Comparison of ENCODE assay signal across 1 cellular context in the genomic region with DNA sequence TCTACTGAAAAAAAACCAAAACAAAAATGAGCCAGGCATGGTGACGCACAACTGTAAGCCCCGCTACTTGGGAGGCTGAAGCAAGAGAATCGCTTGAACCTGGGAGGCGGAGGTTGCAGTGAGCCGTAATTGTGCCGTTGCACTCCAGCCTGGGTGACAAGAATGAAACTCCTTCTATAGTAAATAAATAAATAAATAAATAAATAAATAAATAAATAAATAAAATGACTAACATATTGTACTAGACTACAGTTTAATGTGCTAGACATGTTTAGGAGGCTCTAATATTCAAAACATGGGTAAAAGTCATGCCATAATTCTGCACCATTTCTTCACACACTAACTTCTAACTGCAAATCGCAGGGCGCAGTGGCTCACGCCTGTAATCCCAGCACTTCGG.
TF ChIP-seq lines count a peak whose summit lies in the region.

No MANE protein-coding gene starts in this region.

TF ChIP-seq in HEK293, 187 proteins besides CTCF, POLR2A, EP300 and RAD21 (continued from another document and continues in another):
- TF ChIP-seq, protein P1, sequence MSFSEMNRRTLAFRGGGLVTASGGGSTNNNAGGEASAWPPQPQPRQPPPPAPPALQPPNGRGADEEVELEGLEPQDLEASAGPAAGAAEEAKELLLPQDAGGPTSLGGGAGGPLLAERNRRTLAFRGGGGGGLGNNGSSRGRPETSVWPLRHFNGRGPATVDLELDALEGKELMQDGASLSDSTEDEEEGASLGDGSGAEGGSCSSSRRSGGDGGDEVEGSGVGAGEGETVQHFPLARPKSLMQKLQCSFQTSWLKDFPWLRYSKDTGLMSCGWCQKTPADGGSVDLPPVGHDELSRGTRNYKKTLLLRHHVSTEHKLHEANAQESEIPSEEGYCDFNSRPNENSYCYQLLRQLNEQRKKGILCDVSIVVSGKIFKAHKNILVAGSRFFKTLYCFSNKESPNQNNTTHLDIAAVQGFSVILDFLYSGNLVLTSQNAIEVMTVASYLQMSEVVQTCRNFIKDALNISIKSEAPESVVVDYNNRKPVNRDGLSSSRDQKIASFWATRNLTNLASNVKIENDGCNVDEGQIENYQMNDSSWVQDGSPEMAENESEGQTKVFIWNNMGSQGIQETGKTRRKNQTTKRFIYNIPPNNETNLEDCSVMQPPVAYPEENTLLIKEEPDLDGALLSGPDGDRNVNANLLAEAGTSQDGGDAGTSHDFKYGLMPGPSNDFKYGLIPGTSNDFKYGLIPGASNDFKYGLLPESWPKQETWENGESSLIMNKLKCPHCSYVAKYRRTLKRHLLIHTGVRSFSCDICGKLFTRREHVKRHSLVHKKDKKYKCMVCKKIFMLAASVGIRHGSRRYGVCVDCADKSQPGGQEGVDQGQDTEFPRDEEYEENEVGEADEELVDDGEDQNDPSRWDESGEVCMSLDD (tag by site-specific recombination; IDR thresholded peaks at IDR 0.05), result no peak
- TF ChIP-seq, protein P2, sequence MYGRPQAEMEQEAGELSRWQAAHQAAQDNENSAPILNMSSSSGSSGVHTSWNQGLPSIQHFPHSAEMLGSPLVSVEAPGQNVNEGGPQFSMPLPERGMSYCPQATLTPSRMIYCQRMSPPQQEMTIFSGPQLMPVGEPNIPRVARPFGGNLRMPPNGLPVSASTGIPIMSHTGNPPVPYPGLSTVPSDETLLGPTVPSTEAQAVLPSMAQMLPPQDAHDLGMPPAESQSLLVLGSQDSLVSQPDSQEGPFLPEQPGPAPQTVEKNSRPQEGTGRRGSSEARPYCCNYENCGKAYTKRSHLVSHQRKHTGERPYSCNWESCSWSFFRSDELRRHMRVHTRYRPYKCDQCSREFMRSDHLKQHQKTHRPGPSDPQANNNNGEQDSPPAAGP (tag by site-specific recombination; IDR thresholded peaks at IDR 0.05), result no peak
- TF ChIP-seq ZNF214 (tag by site-specific recombination; IDR thresholded peaks at IDR 0.05; ENCODE audit: borderline replicate concordance) (no peak; the same call in 1 of the 2 replicates), OSR2 (tag by site-specific recombination; IDR thresholded peaks at IDR 0.05) (no peak), ZNF548 (tag by site-specific recombination; IDR thresholded peaks at IDR 0.05) (no peak), GLI4 (tag by site-specific recombination; IDR thresholded peaks at IDR 0.05) (no peak), ZNF174 (tag by site-specific recombination; IDR thresholded peaks at IDR 0.05) (no peak), ZNF560 (tag by site-specific recombination; IDR thresholded peaks at IDR 0.05; ENCODE audit: borderline replicate concordance) (peak; percentile 96), ZNF501 (tag by site-specific recombination; IDR thresholded peaks at IDR 0.05) (peak; percentile 68; the same call in 1 of the 2 replicates), ZNF169 (tag by site-specific recombination; IDR thresholded peaks at IDR 0.05) (no peak), ZNF211 (tag by site-specific recombination; IDR thresholded peaks at IDR 0.05; ENCODE audit: low read depth) (no peak), ZNF76 (tag by site-specific recombination; IDR thresholded peaks at IDR 0.05; ENCODE audit: borderline replicate concordance, low read depth) (no peak), ZNF792 (tag by site-specific recombination; IDR thresholded peaks at IDR 0.05) (no peak), WT1 (tag by site-specific recombination; IDR thresholded peaks at IDR 0.05) (no peak), ZFP41 (tag by site-specific recombination; IDR thresholded peaks at IDR 0.05; ENCODE audit: borderline replicate concordance) (no peak), ZNF10 (tag by site-specific recombination; IDR thresholded peaks at IDR 0.05) (no peak; the same call in 1 of the 2 replicates), ZNF335 (tag by site-specific recombination; conservative IDR thresholded peaks at IDR 0.05) (no peak), ZBTB21 (tag by site-specific recombination; IDR thresholded peaks at IDR 0.05) (peak; percentile 80; the same call in 1 of the 2 replicates), ZNF48 (tag by site-specific recombination; IDR thresholded peaks at IDR 0.05) (no peak), ZNF529 (tag by site-specific recombination; IDR thresholded peaks at IDR 0.05; ENCODE audit: insufficient replicate concordance) (peak; percentile 75), GLI2 (tag by site-specific recombination; IDR thresholded peaks at IDR 0.05; ENCODE audit: borderline replicate concordance, low read depth) (peak; percentile 71; the same call in 1 of the 2 replicates), ZNF19 (tag by site-specific recombination; IDR thresholded peaks at IDR 0.05; ENCODE audit: low read depth) (peak; percentile 87), ZNF426 (tag by site-specific recombination; IDR thresholded peaks at IDR 0.05) (peak; percentile 98), FEZF1 (tag by site-specific recombination; IDR thresholded peaks at IDR 0.05) (no peak), ZNF292 (tag by site-specific recombination; IDR thresholded peaks at IDR 0.05; ENCODE audit: borderline replicate concordance, low read depth) (peak; percentile 63; the same call in 1 of the 2 replicates), SCRT2 (tag by site-specific recombination; IDR thresholded peaks at IDR 0.05) (no peak), ZEB2 (tag by site-specific recombination; IDR thresholded peaks at IDR 0.05) (no peak), GLIS2 (tag by site-specific recombination; IDR thresholded peaks at IDR 0.05) (no peak), ZNF549 (tag by site-specific recombination; IDR thresholded peaks at IDR 0.05) (no peak), ZNF701 (tag by site-specific recombination; IDR thresholded peaks at IDR 0.05) (no peak), ZNF23 (tag by site-specific recombination; IDR thresholded peaks at IDR 0.05; ENCODE audit: borderline replicate concordance) (no peak), ZNF391 (tag by site-specific recombination; IDR thresholded peaks at IDR 0.05; ENCODE audit: borderline replicate concordance, low read depth) (no peak), ZNF274 (IDR thresholded peaks at IDR 0.05; ENCODE audit: low read length) (no peak), ZNF274 (tag by site-specific recombination; IDR thresholded peaks at IDR 0.05; ENCODE audit: borderline replicate concordance) (no peak)
- TF ChIP-seq, protein P3, sequence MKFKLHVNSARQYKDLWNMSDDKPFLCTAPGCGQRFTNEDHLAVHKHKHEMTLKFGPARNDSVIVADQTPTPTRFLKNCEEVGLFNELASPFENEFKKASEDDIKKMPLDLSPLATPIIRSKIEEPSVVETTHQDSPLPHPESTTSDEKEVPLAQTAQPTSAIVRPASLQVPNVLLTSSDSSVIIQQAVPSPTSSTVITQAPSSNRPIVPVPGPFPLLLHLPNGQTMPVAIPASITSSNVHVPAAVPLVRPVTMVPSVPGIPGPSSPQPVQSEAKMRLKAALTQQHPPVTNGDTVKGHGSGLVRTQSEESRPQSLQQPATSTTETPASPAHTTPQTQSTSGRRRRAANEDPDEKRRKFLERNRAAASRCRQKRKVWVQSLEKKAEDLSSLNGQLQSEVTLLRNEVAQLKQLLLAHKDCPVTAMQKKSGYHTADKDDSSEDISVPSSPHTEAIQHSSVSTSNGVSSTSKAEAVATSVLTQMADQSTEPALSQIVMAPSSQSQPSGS (tag by site-specific recombination; IDR thresholded peaks at IDR 0.05; ENCODE audit: low read depth), result no peak
- TF ChIP-seq, protein P4, sequence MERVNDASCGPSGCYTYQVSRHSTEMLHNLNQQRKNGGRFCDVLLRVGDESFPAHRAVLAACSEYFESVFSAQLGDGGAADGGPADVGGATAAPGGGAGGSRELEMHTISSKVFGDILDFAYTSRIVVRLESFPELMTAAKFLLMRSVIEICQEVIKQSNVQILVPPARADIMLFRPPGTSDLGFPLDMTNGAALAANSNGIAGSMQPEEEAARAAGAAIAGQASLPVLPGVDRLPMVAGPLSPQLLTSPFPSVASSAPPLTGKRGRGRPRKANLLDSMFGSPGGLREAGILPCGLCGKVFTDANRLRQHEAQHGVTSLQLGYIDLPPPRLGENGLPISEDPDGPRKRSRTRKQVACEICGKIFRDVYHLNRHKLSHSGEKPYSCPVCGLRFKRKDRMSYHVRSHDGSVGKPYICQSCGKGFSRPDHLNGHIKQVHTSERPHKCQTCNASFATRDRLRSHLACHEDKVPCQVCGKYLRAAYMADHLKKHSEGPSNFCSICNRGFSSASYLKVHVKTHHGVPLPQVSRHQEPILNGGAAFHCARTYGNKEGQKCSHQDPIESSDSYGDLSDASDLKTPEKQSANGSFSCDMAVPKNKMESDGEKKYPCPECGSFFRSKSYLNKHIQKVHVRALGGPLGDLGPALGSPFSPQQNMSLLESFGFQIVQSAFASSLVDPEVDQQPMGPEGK (tag by site-specific recombination; IDR thresholded peaks at IDR 0.05), result no peak
- TF ChIP-seq, protein P5, sequence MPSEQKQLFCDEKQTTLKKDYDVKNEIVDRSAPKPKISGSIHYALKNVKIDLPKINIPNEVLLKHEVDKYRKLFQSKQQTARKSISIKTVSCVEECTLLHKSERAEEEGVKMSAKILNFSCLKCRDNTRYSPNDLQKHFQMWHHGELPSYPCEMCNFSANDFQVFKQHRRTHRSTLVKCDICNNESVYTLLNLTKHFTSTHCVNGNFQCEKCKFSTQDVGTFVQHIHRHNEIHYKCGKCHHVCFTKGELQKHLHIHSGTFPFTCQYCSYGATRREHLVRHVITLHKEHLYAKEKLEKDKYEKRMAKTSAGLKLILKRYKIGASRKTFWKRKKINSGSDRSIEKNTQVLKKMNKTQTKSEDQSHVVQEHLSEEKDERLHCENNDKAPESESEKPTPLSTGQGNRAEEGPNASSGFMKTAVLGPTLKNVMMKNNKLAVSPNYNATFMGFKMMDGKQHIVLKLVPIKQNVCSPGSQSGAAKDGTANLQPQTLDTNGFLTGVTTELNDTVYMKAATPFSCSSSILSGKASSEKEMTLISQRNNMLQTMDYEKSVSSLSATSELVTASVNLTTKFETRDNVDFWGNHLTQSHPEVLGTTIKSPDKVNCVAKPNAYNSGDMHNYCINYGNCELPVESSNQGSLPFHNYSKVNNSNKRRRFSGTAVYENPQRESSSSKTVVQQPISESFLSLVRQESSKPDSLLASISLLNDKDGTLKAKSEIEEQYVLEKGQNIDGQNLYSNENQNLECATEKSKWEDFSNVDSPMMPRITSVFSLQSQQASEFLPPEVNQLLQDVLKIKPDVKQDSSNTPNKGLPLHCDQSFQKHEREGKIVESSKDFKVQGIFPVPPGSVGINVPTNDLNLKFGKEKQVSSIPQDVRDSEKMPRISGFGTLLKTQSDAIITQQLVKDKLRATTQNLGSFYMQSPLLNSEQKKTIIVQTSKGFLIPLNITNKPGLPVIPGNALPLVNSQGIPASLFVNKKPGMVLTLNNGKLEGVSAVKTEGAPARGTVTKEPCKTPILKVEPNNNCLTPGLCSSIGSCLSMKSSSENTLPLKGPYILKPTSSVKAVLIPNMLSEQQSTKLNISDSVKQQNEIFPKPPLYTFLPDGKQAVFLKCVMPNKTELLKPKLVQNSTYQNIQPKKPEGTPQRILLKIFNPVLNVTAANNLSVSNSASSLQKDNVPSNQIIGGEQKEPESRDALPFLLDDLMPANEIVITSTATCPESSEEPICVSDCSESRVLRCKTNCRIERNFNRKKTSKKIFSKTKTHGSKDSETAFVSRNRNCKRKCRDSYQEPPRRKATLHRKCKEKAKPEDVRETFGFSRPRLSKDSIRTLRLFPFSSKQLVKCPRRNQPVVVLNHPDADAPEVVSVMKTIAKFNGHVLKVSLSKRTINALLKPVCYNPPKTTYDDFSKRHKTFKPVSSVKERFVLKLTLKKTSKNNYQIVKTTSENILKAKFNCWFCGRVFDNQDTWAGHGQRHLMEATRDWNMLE (tag by site-specific recombination; conservative IDR thresholded peaks at IDR 0.05; ENCODE audit: low read depth), result peak; percentile 96
- TF ChIP-seq, protein P6, sequence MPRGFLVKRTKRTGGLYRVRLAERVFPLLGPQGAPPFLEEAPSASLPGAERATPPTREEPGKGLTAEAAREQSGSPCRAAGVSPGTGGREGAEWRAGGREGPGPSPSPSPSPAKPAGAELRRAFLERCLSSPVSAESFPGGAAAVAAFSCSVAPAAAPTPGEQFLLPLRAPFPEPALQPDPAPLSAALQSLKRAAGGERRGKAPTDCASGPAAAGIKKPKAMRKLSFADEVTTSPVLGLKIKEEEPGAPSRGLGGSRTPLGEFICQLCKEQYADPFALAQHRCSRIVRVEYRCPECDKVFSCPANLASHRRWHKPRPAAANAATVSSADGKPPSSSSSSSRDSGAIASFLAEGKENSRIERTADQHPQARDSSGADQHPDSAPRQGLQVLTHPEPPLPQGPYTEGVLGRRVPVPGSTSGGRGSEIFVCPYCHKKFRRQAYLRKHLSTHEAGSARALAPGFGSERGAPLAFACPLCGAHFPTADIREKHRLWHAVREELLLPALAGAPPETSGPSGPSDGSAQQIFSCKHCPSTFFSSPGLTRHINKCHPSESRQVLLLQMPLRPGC (tag by site-specific recombination; IDR thresholded peaks at IDR 0.05), result no peak
- TF ChIP-seq, protein P7, sequence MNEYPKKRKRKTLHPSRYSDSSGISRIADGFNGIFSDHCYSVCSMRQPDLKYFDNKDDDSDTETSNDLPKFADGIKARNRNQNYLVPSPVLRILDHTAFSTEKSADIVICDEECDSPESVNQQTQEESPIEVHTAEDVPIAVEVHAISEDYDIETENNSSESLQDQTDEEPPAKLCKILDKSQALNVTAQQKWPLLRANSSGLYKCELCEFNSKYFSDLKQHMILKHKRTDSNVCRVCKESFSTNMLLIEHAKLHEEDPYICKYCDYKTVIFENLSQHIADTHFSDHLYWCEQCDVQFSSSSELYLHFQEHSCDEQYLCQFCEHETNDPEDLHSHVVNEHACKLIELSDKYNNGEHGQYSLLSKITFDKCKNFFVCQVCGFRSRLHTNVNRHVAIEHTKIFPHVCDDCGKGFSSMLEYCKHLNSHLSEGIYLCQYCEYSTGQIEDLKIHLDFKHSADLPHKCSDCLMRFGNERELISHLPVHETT (tag by site-specific recombination; IDR thresholded peaks at IDR 0.05), result peak; percentile 46; the same call in 1 of the 2 replicates
- TF ChIP-seq, protein P8, sequence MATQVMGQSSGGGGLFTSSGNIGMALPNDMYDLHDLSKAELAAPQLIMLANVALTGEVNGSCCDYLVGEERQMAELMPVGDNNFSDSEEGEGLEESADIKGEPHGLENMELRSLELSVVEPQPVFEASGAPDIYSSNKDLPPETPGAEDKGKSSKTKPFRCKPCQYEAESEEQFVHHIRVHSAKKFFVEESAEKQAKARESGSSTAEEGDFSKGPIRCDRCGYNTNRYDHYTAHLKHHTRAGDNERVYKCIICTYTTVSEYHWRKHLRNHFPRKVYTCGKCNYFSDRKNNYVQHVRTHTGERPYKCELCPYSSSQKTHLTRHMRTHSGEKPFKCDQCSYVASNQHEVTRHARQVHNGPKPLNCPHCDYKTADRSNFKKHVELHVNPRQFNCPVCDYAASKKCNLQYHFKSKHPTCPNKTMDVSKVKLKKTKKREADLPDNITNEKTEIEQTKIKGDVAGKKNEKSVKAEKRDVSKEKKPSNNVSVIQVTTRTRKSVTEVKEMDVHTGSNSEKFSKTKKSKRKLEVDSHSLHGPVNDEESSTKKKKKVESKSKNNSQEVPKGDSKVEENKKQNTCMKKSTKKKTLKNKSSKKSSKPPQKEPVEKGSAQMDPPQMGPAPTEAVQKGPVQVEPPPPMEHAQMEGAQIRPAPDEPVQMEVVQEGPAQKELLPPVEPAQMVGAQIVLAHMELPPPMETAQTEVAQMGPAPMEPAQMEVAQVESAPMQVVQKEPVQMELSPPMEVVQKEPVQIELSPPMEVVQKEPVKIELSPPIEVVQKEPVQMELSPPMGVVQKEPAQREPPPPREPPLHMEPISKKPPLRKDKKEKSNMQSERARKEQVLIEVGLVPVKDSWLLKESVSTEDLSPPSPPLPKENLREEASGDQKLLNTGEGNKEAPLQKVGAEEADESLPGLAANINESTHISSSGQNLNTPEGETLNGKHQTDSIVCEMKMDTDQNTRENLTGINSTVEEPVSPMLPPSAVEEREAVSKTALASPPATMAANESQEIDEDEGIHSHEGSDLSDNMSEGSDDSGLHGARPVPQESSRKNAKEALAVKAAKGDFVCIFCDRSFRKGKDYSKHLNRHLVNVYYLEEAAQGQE (tag by site-specific recombination; IDR thresholded peaks at IDR 0.05), result peak; percentile 74
